ENCODE assay signal across 3 cellular contexts in the genomic region with DNA sequence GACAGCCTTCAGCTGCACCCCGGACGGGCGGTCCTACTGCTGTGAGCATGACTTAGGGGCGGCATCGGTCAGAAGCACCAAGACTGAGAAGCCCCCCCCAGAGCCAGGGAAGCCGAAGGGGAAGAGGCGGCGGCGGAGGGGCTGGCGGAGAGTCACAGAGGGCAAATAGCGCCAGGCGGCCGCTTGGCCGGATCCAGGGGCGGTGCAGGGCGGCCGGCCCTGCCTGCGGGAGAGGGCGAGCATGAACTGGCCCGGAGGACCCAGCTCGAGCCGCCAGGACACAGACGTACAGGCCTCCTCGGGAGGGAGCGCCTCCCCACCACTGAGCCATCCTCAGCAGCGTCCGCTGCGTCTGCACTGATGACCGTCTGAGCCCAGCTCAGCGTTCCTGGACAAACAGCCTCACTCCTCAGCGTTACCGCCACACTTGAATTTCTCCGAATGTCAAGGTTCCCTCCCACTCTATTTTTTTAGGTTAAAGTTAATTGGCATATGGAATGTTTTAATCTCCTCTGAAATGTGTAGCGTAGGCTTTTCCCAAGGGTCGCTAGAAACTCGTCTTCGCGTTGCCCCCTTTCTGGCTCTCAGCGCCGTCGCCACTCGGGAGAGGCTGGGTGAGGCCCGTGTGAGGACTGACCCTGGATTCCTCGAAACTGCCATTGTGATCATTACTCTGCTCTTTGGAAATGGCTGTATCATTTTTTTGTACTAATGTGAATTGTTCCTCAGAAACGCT.
TF ChIP-seq lines count a peak whose summit lies in the region.

No MANE protein-coding gene starts in this region.

TF ChIP-seq in SK-N-SH, 30 proteins besides CTCF, POLR2A, EP300 and RAD21:
- TF ChIP-seq MXI1 (IDR thresholded peaks at IDR 0.05; ENCODE audit: low read depth, low read length) (no peak), POLR2AphosphoS5 (IDR thresholded peaks at IDR 0.05; ENCODE audit: low read depth, low read length) (0 out of 2 replicates have a peak, but pooled peaks have one; percentile 10), TEAD4 (IDR thresholded peaks at IDR 0.05; ENCODE audit: borderline replicate concordance, insufficient read depth) (no peak)

TF ChIP-seq in SK-N-SH treated with all-trans-retinoic acid at 6 μM for 48 hours, 23 proteins besides CTCF, POLR2A, EP300 and RAD21:
- no peak for TF ChIP-seq ZNF8 (CRISPR knock-in tag; IDR thresholded peaks at IDR 0.05)
- TF ChIP-seq, protein P1, sequence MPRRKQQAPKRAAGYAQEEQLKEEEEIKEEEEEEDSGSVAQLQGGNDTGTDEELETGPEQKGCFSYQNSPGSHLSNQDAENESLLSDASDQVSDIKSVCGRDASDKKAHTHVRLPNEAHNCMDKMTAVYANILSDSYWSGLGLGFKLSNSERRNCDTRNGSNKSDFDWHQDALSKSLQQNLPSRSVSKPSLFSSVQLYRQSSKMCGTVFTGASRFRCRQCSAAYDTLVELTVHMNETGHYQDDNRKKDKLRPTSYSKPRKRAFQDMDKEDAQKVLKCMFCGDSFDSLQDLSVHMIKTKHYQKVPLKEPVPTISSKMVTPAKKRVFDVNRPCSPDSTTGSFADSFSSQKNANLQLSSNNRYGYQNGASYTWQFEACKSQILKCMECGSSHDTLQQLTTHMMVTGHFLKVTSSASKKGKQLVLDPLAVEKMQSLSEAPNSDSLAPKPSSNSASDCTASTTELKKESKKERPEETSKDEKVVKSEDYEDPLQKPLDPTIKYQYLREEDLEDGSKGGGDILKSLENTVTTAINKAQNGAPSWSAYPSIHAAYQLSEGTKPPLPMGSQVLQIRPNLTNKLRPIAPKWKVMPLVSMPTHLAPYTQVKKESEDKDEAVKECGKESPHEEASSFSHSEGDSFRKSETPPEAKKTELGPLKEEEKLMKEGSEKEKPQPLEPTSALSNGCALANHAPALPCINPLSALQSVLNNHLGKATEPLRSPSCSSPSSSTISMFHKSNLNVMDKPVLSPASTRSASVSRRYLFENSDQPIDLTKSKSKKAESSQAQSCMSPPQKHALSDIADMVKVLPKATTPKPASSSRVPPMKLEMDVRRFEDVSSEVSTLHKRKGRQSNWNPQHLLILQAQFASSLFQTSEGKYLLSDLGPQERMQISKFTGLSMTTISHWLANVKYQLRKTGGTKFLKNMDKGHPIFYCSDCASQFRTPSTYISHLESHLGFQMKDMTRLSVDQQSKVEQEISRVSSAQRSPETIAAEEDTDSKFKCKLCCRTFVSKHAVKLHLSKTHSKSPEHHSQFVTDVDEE (CRISPR knock-in tag; IDR thresholded peaks at IDR 0.05) = no peak
- TF ChIP-seq, protein P2, sequence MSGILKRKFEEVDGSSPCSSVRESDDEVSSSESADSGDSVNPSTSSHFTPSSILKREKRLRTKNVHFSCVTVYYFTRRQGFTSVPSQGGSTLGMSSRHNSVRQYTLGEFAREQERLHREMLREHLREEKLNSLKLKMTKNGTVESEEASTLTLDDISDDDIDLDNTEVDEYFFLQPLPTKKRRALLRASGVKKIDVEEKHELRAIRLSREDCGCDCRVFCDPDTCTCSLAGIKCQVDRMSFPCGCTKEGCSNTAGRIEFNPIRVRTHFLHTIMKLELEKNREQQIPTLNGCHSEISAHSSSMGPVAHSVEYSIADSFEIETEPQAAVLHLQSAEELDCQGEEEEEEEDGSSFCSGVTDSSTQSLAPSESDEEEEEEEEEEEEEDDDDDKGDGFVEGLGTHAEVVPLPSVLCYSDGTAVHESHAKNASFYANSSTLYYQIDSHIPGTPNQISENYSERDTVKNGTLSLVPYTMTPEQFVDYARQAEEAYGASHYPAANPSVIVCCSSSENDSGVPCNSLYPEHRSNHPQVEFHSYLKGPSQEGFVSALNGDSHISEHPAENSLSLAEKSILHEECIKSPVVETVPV (CRISPR knock-in tag; IDR thresholded peaks at IDR 0.05) = no peak
- TF ChIP-seq, protein P3, sequence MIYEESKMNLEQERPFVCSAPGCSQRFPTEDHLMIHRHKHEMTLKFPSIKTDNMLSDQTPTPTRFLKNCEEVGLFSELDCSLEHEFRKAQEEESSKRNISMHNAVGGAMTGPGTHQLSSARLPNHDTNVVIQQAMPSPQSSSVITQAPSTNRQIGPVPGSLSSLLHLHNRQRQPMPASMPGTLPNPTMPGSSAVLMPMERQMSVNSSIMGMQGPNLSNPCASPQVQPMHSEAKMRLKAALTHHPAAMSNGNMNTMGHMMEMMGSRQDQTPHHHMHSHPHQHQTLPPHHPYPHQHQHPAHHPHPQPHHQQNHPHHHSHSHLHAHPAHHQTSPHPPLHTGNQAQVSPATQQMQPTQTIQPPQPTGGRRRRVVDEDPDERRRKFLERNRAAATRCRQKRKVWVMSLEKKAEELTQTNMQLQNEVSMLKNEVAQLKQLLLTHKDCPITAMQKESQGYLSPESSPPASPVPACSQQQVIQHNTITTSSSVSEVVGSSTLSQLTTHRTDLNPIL (CRISPR knock-in tag; IDR thresholded peaks at IDR 0.05; ENCODE audit: low read depth) = no peak
- TF ChIP-seq, protein P4, sequence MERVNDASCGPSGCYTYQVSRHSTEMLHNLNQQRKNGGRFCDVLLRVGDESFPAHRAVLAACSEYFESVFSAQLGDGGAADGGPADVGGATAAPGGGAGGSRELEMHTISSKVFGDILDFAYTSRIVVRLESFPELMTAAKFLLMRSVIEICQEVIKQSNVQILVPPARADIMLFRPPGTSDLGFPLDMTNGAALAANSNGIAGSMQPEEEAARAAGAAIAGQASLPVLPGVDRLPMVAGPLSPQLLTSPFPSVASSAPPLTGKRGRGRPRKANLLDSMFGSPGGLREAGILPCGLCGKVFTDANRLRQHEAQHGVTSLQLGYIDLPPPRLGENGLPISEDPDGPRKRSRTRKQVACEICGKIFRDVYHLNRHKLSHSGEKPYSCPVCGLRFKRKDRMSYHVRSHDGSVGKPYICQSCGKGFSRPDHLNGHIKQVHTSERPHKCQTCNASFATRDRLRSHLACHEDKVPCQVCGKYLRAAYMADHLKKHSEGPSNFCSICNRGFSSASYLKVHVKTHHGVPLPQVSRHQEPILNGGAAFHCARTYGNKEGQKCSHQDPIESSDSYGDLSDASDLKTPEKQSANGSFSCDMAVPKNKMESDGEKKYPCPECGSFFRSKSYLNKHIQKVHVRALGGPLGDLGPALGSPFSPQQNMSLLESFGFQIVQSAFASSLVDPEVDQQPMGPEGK (CRISPR knock-in tag; IDR thresholded peaks at IDR 0.05; ENCODE audit: borderline replicate concordance) = no peak
- no peak for TF ChIP-seq ZNF565 (CRISPR knock-in tag; conservative IDR thresholded peaks at IDR 0.05; ENCODE audit: low read depth)
- no peak for TF ChIP-seq TOX (CRISPR knock-in tag; IDR thresholded peaks at IDR 0.05; ENCODE audit: borderline replicate concordance)
- TF ChIP-seq, protein P5, sequence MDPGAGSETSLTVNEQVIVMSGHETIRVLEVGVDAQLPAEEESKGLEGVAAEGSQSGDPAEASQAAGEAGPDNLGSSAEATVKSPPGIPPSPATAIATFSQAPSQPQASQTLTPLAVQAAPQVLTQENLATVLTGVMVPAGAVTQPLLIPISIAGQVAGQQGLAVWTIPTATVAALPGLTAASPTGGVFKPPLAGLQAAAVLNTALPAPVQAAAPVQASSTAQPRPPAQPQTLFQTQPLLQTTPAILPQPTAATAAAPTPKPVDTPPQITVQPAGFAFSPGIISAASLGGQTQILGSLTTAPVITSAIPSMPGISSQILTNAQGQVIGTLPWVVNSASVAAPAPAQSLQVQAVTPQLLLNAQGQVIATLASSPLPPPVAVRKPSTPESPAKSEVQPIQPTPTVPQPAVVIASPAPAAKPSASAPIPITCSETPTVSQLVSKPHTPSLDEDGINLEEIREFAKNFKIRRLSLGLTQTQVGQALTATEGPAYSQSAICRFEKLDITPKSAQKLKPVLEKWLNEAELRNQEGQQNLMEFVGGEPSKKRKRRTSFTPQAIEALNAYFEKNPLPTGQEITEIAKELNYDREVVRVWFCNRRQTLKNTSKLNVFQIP (CRISPR knock-in tag; IDR thresholded peaks at IDR 0.05; ENCODE audit: borderline replicate concordance, low read depth) = no peak
- TF ChIP-seq ARNTL (CRISPR knock-in tag; IDR thresholded peaks at IDR 0.05; ENCODE audit: borderline replicate concordance, low read depth) = no peak
- no peak for TF ChIP-seq ISL1 (CRISPR knock-in tag; IDR thresholded peaks at IDR 0.05)
- no peak for TF ChIP-seq ZFP30 (CRISPR knock-in tag; IDR thresholded peaks at IDR 0.05)
- TF ChIP-seq PPARA (CRISPR knock-in tag; IDR thresholded peaks at IDR 0.05; ENCODE audit: borderline replicate concordance) = no peak

TF ChIP-seq in HCT116, 20 proteins besides CTCF, POLR2A, EP300 and RAD21 (continued from another document):
- no peak for TF ChIP-seq CEBPB (IDR thresholded peaks at IDR 0.05; ENCODE audit: low read depth)
- TF ChIP-seq TCF7L2 (IDR thresholded peaks at IDR 0.05; ENCODE audit: borderline replicate concordance, extremely low read depth, insufficient read depth, insufficient read length) = no peak
- no peak for TF ChIP-seq ELF1 (IDR thresholded peaks at IDR 0.05; ENCODE audit: borderline replicate concordance, low read depth)
- TF ChIP-seq CBX3 (IDR thresholded peaks at IDR 0.05; ENCODE audit: low read depth) = no peak
- TF ChIP-seq, protein P6, sequence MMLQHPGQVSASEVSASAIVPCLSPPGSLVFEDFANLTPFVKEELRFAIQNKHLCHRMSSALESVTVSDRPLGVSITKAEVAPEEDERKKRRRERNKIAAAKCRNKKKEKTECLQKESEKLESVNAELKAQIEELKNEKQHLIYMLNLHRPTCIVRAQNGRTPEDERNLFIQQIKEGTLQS (IDR thresholded peaks at IDR 0.05) = no peak
- TF ChIP-seq, protein P7, sequence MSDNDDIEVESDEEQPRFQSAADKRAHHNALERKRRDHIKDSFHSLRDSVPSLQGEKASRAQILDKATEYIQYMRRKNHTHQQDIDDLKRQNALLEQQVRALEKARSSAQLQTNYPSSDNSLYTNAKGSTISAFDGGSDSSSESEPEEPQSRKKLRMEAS (IDR thresholded peaks at IDR 0.05) = no peak
